Comparison of ENCODE assay signal across 11 cellular contexts in the genomic region with DNA sequence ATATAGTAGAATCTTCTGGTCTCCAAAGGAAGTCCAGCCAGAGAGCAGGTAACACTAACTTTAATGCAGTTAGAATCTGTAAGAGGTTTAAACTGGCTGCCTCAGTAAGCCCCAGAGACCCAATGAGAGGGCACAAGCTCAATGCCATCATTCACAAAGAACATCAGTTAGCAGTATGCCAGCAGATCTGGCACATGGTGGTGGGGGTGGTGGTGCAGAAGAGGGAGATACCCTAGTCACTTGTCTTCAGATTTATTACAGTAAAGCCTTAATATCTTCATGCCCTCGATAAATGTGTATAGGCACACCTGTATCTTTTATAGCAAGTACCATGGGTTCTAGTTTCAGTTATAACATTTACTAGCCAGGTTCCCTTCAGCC.
DNase-seq lines count a peak whose midpoint lies in the region; ATAC-seq and TF ChIP-seq lines count a peak whose summit lies in the region.
"Had no signal": no experiment of that assay in that cellular context is flagged by ENCODE, and none has a peak within 500 bp of the region (broad histone marks: within the 10 kb centered on the region; RNA-seq: fewer than 3 reads in every experiment).

No MANE protein-coding gene starts in this region.

- TF ChIP-seq POLR2A in prostate gland (IDR thresholded peaks at IDR 0.05): no peak

- 52% methylated on average over 1 of the region's 1 CpG for WGBS in prostate gland
- WGBS in aorta, 2 donors: 78 to 87% methylated on average over 1 of the region's 1 CpG

- peak; percentile 43 for ATAC-seq in left ventricle myocardium superior
- ATAC-seq in aorta (ENCODE audit: low FRiP score): no peak
- ATAC-seq in activated CD8-positive, alpha-beta T cell treated with anti-CD3 and anti-CD28 coated beads for 36 hours: no peak
- ATAC-seq: K562 had no signal

- H3K9me3 Mint-ChIP-seq in activated CD8-positive, alpha-beta T cell treated with anti-CD3 and anti-CD28 coated beads for 36 hours: no peaks in the 10 kb centered on the region

- no peaks in the 10 kb centered on the region for H3K36me3 Mint-ChIP-seq in activated CD8-positive, alpha-beta T cell treated with anti-CD3 and anti-CD28 coated beads for 36 hours (ENCODE audit: low read depth)

- H3K36me3 ChIP-seq in prostate gland (no peaks in the 10 kb centered on the region), aorta (ENCODE audit: control insufficient read depth in 1 of 2, insufficient read depth in 2 of 2, low read length in 1 of 2) (no peaks in the 10 kb centered on the region)

- CTCF ChIA-PET in activated CD8-positive, alpha-beta T cell treated with anti-CD3 and anti-CD28 coated beads for 36 hours (lab: Charles Lee): interaction anchor here (1.0 kb wide), 1 partner anchor 45 kb away, joined by 4 read pairs; no protein-coding TSS in a partner anchor

- no peaks in the 10 kb centered on the region for H3K4me1 Mint-ChIP-seq in activated CD8-positive, alpha-beta T cell treated with anti-CD3 and anti-CD28 coated beads for 36 hours (ENCODE audit: low read depth)

- H3K4me3 ChIP-seq in prostate gland (no peak overlapping the region), aorta (ENCODE audit: low read length in 2 of 2) (no peak overlapping the region)
- H3K4me3 ChIP-seq: K562 had no signal

- no peaks in the 10 kb centered on the region for H3K27me3 ChIP-seq in prostate gland (replicated peaks; ENCODE audit: insufficient read depth)
- H3K27me3 ChIP-seq in aorta (ENCODE audit: control insufficient read depth in 1 of 2, insufficient read depth in 2 of 2, low read length in 1 of 2): no peaks in the 10 kb centered on the region

- H3K27ac Mint-ChIP-seq in activated CD8-positive, alpha-beta T cell treated with anti-CD3 and anti-CD28 coated beads for 36 hours: no peak overlapping the region

- TF ChIP-seq CTCF in prostate gland (IDR thresholded peaks at IDR 0.05): no peak
- TF ChIP-seq CTCF in activated CD8-positive, alpha-beta T cell treated with anti-CD3 and anti-CD28 coated beads for 36 hours (IDR thresholded peaks at IDR 0.05): no peak

- intact Hi-C loops in left ventricle myocardium superior (cut with micrococcal nuclease): no loop called here
- intact Hi-C loops in prostate gland (cut with DNase I): loop anchor here (5.0 kb wide), 1 partner anchor 62 kb away; no protein-coding TSS in a partner anchor
- intact Hi-C loops in aorta (cut with DNase I): loop anchor here (2.0 to 5.0 kb wide), 2 partner anchors 28 to 37 kb away; no protein-coding TSS in a partner anchor
- intact Hi-C loops in activated CD8-positive, alpha-beta T cell treated with anti-CD3 and anti-CD28 coated beads for 36 hours (cut with micrococcal nuclease): no loop called here

- H3K27me3 Mint-ChIP-seq in activated CD8-positive, alpha-beta T cell treated with anti-CD3 and anti-CD28 coated beads for 36 hours: no peaks in the 10 kb centered on the region

- H3K27ac ChIP-seq in prostate gland (peak overlapping the region; percentile 64 to 79), aorta (ENCODE audit: low read depth in 1 of 2, low read length in 2 of 2) (peak overlapping the region; percentile 99 to 100)

- H3K9me3 ChIP-seq in prostate gland: no peaks in the 10 kb centered on the region
- H3K9me3 ChIP-seq in aorta (ENCODE audit: control insufficient read depth, low read length): no peaks in the 10 kb centered on the region

- H3K4me3 Mint-ChIP-seq in activated CD8-positive, alpha-beta T cell treated with anti-CD3 and anti-CD28 coated beads for 36 hours: no peak overlapping the region

- H3K4me1 ChIP-seq in prostate gland (replicated peaks) (peaks cover 9% of the 10 kb centered on the region), aorta (ENCODE audit: control insufficient read depth in 1 of 2, insufficient read depth in 2 of 2, low read length in 2 of 2) (peaks cover 12 to 17% of the 10 kb centered on the region in 2 donors)

- POLR2A ChIA-PET in activated CD8-positive, alpha-beta T cell treated with anti-CD3 and anti-CD28 coated beads for 36 hours (lab: Charles Lee): no interaction called here

- peak; percentile 69 for DNase-seq in SHP77 treated with DMSO at 0.1 percent for 48 hours (lab: John Stamatoyannopoulos, UW)
- DNase-seq in SHP77 (lab: John Stamatoyannopoulos, UW): no peak
- no peak for DNase-seq in left ventricle myocardium superior
- no peak for DNase-seq in prostate gland (ENCODE audit: low spot score)
- no peak for DNase-seq in aorta
- DNase-seq in NK-92 treated with Interleukin-12 subunit alpha and Interleukin-12 subunit beta, amount 100 ng/mL, for 24 hours (lab: John Stamatoyannopoulos, UW): no peak
- DNase-seq in inferior parietal cortex (ENCODE audit: extremely low spot score): no peak
- DNase-seq in activated CD8-positive, alpha-beta T cell treated with anti-CD3 and anti-CD28 coated beads for 36 hours: no peak
- DNase-seq: activated CD4-positive, alpha-beta T cell treated with anti-CD3 and anti-CD28 coated beads for 1 hour; Calu3 had no signal

Comparison
In these comparisons a context has a peak if more than half of its experiments do, and no peak if none do; other contexts are left out.
1. intact Hi-C loops: an anchor here in prostate gland (5.0 kb wide) and aorta (2.0 to 5.0 kb wide); none called in left ventricle myocardium superior and activated CD8-positive, alpha-beta T cell treated with anti-CD3 and anti-CD28 coated beads for 36 hours.